Comparison of ENCODE assay signal across 9 cellular contexts in genomic region chr4:54100607-54101189, GRCh38. TPM values are rescaled to one million over a fixed set of nuclear protein-coding genes. Genes with fewer than 3 reads are reported as not detected.
DNase-seq lines count a peak whose midpoint lies in the region; ATAC-seq, FAIRE-seq and TF ChIP-seq lines count a peak whose summit lies in the region.
"Had no signal": no experiment of that assay in that cellular context is flagged by ENCODE, and none has a peak within 500 bp of the region (broad histone marks: within the 10 kb centered on the region; RNA-seq: fewer than 3 reads in every experiment).

No MANE protein-coding gene starts in this region.

- no peaks in the 10 kb centered on the region for H3K36me3 ChIP-seq in ovary

- H3K4me3 Mint-ChIP-seq in T-helper 17 cell, result peak overlapping the region; percentile 82

- peaks cover 16% of the 10 kb centered on the region for H3K4me1 ChIP-seq in ovary (ENCODE audit: insufficient read depth)

- H3K36me3 Mint-ChIP-seq in T-helper 17 cell (ENCODE audit: low read depth), result peaks cover 6% of the 10 kb centered on the region

- TF ChIP-seq EP300 in ovary (IDR thresholded peaks at IDR 0.05), result no peak

- H3K27ac ChIP-seq in ovary, result no peak overlapping the region

- H3K9me3 ChIP-seq in T-helper 17 cell (ENCODE audit: control insufficient read depth, low read length, poor library complexity, severe bottlenecking), result no peaks in the 10 kb centered on the region
- no peaks in the 10 kb centered on the region for H3K9me3 ChIP-seq in ovary

- peak overlapping the region; percentile 59 for H3K27ac Mint-ChIP-seq in T-helper 17 cell

- no peak for TF ChIP-seq CTCF in fibroblast of the aortic adventitia (IDR thresholded peaks at IDR 0.05; ENCODE audit: insufficient read depth, low read length)
- TF ChIP-seq CTCF in ovary (IDR thresholded peaks at IDR 0.05), result no peak

- WGBS in ovary, 3 donors, result 1 to 2% (median 1%) methylated on average over 33 to 45 of the region's 45 CpGs

- TF ChIP-seq POLR2A in GM12891 (IDR thresholded peaks at IDR 0.05; ENCODE audit: low read depth, low read length) (no peak), ovary (IDR thresholded peaks at IDR 0.05) (no peak)

- peak overlapping the region; percentile 56 for H3K4me3 ChIP-seq in fibroblast of the aortic adventitia (ENCODE audit: low read depth, low read length)
- H3K4me3 ChIP-seq in skeletal muscle cell (ENCODE audit: low read depth, low read length), result peak overlapping the region; percentile 44
- H3K4me3 ChIP-seq in ovary, result no peak overlapping the region

- peak; percentile 63 for ATAC-seq in T-helper 17 cell
- ATAC-seq in HG02938 (IDR thresholded peaks at IDR 0.05; ENCODE audit: unreplicated experiment), result no peak
- ATAC-seq in GM21619 (IDR thresholded peaks at IDR 0.05; ENCODE audit: unreplicated experiment), result no peak

- H3K27me3 ChIP-seq in ovary, result no peaks in the 10 kb centered on the region

- peaks cover 89% of the 10 kb centered on the region for H3K27me3 Mint-ChIP-seq in T-helper 17 cell

- peaks cover 22% of the 10 kb centered on the region for H3K4me1 Mint-ChIP-seq in T-helper 17 cell

- no peak for DNase-seq in GM12891 (ENCODE audit: insufficient read length, low spot score)
- DNase-seq in T-helper 17 cell, result no peak
- no peak for DNase-seq in fibroblast of the aortic adventitia (ENCODE audit: low read depth)
- DNase-seq in skeletal muscle cell (ENCODE audit: low read depth), result no peak
- no peak for DNase-seq in DMS79 treated with DMSO at 0.1 percent for 48 hours (lab: John Stamatoyannopoulos, UW)
- no peak for DNase-seq in ovary

- FAIRE-seq in GM12891 (lab: Jason Lieb, UNC), result peak; percentile 35

- intact Hi-C loops in ovary (cut with DNase I), result no loop called here

TF ChIP-seq in GM12891, 5 proteins besides CTCF, POLR2A, EP300 and RAD21:
- TF ChIP-seq TAF1 (IDR thresholded peaks at IDR 0.05; ENCODE audit: low read depth, low read length) (no peak), SPI1 (IDR thresholded peaks at IDR 0.05; ENCODE audit: low read depth, low read length) (no peak), PAX5 (IDR thresholded peaks at IDR 0.05; ENCODE audit: insufficient read depth, low read length, severe bottlenecking) (no peak), POLR2AphosphoS5 (IDR thresholded peaks at IDR 0.05; ENCODE audit: low read depth, low read length) (no peak)

RNA-seq across cellular contexts. Expression of gene GSX2, which starts 0.7 kb away (rescaled TPM):
- not detected for polyA plus RNA-seq in GM12891 (2012; ENCODE audit: low read depth, missing spikeins)
- total RNA-seq in T-helper 17 cell (not detected), fibroblast of the aortic adventitia (ENCODE audit: low replicate concordance) (not detected in 2 replicates), ovary (not detected)
- polyA plus RNA-seq in ovary, result not detected
- total RNA-seq: activated CD8-positive, alpha-beta memory T cell treated with anti-CD3 and anti-CD28 coated beads for 36 hours had no signal

RNA-seq across cellular contexts. Expression of gene CHIC2, which starts 36.3 kb away (rescaled TPM):
- 9.1 TPM for polyA plus RNA-seq in GM12891 (2012; ENCODE audit: low read depth, missing spikeins)
- total RNA-seq in T-helper 17 cell, result 10 to 100 TPM; 43.0 to 70.1 TPM
- total RNA-seq in fibroblast of the aortic adventitia (ENCODE audit: low replicate concordance), result 39.2 and 88.4 TPM in 2 replicates
- total RNA-seq in ovary, result 10 to 100 TPM; 15.9 to 37.6 (median 18.3) TPM
- polyA plus RNA-seq in ovary, result 10 to 100 TPM; 14.7 to 23.6 TPM
